ENCODE assay signal across 8 cellular contexts in genomic region chr3:13019243-13019701, GRCh38. TPM values are rescaled to one million over a fixed set of nuclear protein-coding genes. Genes with fewer than 3 reads are reported as not detected.
DNase-seq lines count a peak whose midpoint lies in the region; TF ChIP-seq lines count a peak whose summit lies in the region.

No MANE protein-coding gene starts in this region.

- H3K9me3 ChIP-seq in Loucy (ENCODE audit: insufficient read depth, low read depth, low read length): no peaks in the 10 kb centered on the region

- peak overlapping the region; percentile 95 for H3K9ac ChIP-seq in Loucy (ENCODE audit: low read depth, low read length, poor library complexity, severe bottlenecking)

- DNase-seq in AG08396 (ENCODE audit: low spot score) (peak; percentile 90), epidermal melanocyte (ENCODE audit: insufficient read length, low spot score) (peak; percentile 34), mucosa of gallbladder (ENCODE audit: low spot score) (peak; percentile 46), NCI-H1694 treated with DMSO at 0.1 percent for 48 hours (lab: John Stamatoyannopoulos, UW) (no peak), HT-29 (ENCODE audit: low spot score) (no peak), NCI-H2107 treated with DMSO at 0.1 percent for 48 hours (lab: John Stamatoyannopoulos, UW; ENCODE audit: unreplicated experiment) (no peak), ACHN (no peak)

- H3F3A ChIP-seq in Loucy (ENCODE audit: low read depth): peaks cover 14% of the 10 kb centered on the region; the same call in 1 of the 2 replicates

- H3K4me2 ChIP-seq in Loucy (ENCODE audit: low read depth, low read length, poor library complexity, severe bottlenecking): peak overlapping the region; percentile 89

- H3K27me3 ChIP-seq in Loucy (ENCODE audit: insufficient read depth, low read length, poor library complexity, severe bottlenecking): no peaks in the 10 kb centered on the region

- H3K4me3 ChIP-seq in Loucy (ENCODE audit: low read length, poor library complexity, severe bottlenecking): peak overlapping the region; percentile 69

- H3K4me1 ChIP-seq in Loucy (ENCODE audit: insufficient read depth, low read length, poor library complexity, severe bottlenecking): peaks cover 88% of the 10 kb centered on the region

- in situ Hi-C loops in ACHN (cut with HindIII; ENCODE audit: low pct_ligation_motif_present, low pct_unique_long_range_greater_than_20kb, low sequenced_read_pairs): no loop called here

- no peaks in the 10 kb centered on the region for H3K36me3 ChIP-seq in Loucy (ENCODE audit: insufficient read depth, low read length)

- H2AFZ ChIP-seq in Loucy (ENCODE audit: low read length): no peak overlapping the region

- TF ChIP-seq CTCF in Loucy (conservative IDR thresholded peaks at IDR 0.05; ENCODE audit: low read length): no peak

- H4K20me1 ChIP-seq in Loucy (ENCODE audit: insufficient read depth, low read length, poor library complexity, severe bottlenecking): no peaks in the 10 kb centered on the region

- H3K79me2 ChIP-seq in Loucy (ENCODE audit: insufficient read depth, low read length): peaks cover 74% of the 10 kb centered on the region

- no peaks in the 10 kb centered on the region for H3K9me2 ChIP-seq in Loucy (replicated peaks; ENCODE audit: low read depth, low read length)

RNA-seq across cellular contexts. Expression of gene IQSEC1, which starts 54.0 kb away (rescaled TPM):
- 49.8 TPM for total RNA-seq in mucosa of gallbladder
- 3.6 and 4.8 TPM in 2 replicates for total RNA-seq in HT-29 (2014; rRNA removed; shearing (Covaris generic))

Comparison
In these comparisons a context has a peak if more than half of its experiments do, and no peak if none do; other contexts are left out.
1. DNase-seq: peak in AG08396 (single experiment), epidermal melanocyte (single experiment) and mucosa of gallbladder (single experiment); none in NCI-H1694 treated with DMSO at 0.1 percent for 48 hours (single experiment), HT-29 (single experiment), NCI-H2107 treated with DMSO at 0.1 percent for 48 hours (single experiment) and ACHN (single experiment).